Comparison of ENCODE assay signal across 8 cellular contexts in genomic region chrX:123764967-123765871, GRCh38. TPM values are rescaled to one million over a fixed set of nuclear protein-coding genes. Genes with fewer than 3 reads are reported as not detected.
DNase-seq lines count a peak whose midpoint lies in the region; ATAC-seq and TF ChIP-seq lines count a peak whose summit lies in the region.

No MANE protein-coding gene starts in this region.

- no peaks in the 10 kb centered on the region for H3K9me3 ChIP-seq in left ventricle myocardium inferior (replicated peaks)
- no peaks in the 10 kb centered on the region for H3K9me3 ChIP-seq in vagina

- H3K36me3 ChIP-seq in left ventricle myocardium inferior, result no peaks in the 10 kb centered on the region
- no peaks in the 10 kb centered on the region for H3K36me3 ChIP-seq in vagina

- H3K27ac ChIP-seq in left ventricle myocardium inferior (replicated peaks) (peak overlapping the region; percentile 77), vagina (peak overlapping the region; percentile 64)

- TF ChIP-seq CTCF in GM13976 (IDR thresholded peaks at IDR 0.05; ENCODE audit: borderline replicate concordance, control extremely low read depth, extremely low read depth, insufficient read depth, missing control alignments), result no peak
- TF ChIP-seq CTCF in left ventricle myocardium inferior (IDR thresholded peaks at IDR 0.05; ENCODE audit: borderline replicate concordance), result no peak
- no peak for TF ChIP-seq CTCF in vagina (IDR thresholded peaks at IDR 0.05)

- H3K4me1 ChIP-seq in left ventricle myocardium inferior, result no peaks in the 10 kb centered on the region
- no peaks in the 10 kb centered on the region for H3K4me1 ChIP-seq in vagina

- ATAC-seq in HG02840 (IDR thresholded peaks at IDR 0.05; ENCODE audit: low FRiP score, unreplicated experiment), result peak; percentile 87

- DNase-seq in GM13976 (ENCODE audit: low spot score) (peak; percentile 74), NCI-H1417 treated with DMSO at 0.1 percent for 48 hours (lab: John Stamatoyannopoulos, UW) (peak; percentile 47), SW480 (ENCODE audit: low spot score) (peak; percentile 83), amniotic epithelial cell (ENCODE audit: low read depth) (peak; percentile 86), left ventricle myocardium inferior (peak; percentile 87), posterior vena cava (ENCODE audit: low spot score) (peak; percentile 96), vagina (ENCODE audit: extremely low spot score in 2 of 2) (no peak)

- in situ Hi-C loops in GM13976 (cut with MboI; ENCODE audit: low sequenced_read_pairs, unreplicated experiment), result no loop called here

- intact Hi-C loops in left ventricle myocardium inferior (cut with micrococcal nuclease), result no loop called here
- intact Hi-C loops in posterior vena cava (cut with DNase I), result no loop called here
- intact Hi-C loops in vagina (cut with DNase I), result no loop called here

- no peaks in the 10 kb centered on the region for H3K27me3 ChIP-seq in left ventricle myocardium inferior (ENCODE audit: low read depth)
- H3K27me3 ChIP-seq in vagina, result no peaks in the 10 kb centered on the region

- peak overlapping the region; percentile 61 for H3K4me3 ChIP-seq in left ventricle myocardium inferior
- peak overlapping the region; percentile 32 to 35 for H3K4me3 ChIP-seq in vagina

- no peak for TF ChIP-seq POLR2A in vagina (IDR thresholded peaks at IDR 0.05)

RNA-seq across cellular contexts. Expression of gene THOC2, which starts 32.4 kb away (rescaled TPM):
- 27.4 TPM for total RNA-seq in left ventricle myocardium inferior
- total RNA-seq in posterior vena cava, result 10 to 100 TPM; 60.8 to 63.5 TPM
- 86.7 TPM for total RNA-seq in vagina

Comparison
In these comparisons a context has a peak if more than half of its experiments do, and no peak if none do; other contexts are left out.
1. DNase-seq: peak in GM13976 (single experiment), NCI-H1417 treated with DMSO at 0.1 percent for 48 hours (single experiment), SW480 (single experiment), amniotic epithelial cell (single experiment), left ventricle myocardium inferior (single experiment) and posterior vena cava (single experiment); none in vagina (0 of 2).